In the genomic region with DNA sequence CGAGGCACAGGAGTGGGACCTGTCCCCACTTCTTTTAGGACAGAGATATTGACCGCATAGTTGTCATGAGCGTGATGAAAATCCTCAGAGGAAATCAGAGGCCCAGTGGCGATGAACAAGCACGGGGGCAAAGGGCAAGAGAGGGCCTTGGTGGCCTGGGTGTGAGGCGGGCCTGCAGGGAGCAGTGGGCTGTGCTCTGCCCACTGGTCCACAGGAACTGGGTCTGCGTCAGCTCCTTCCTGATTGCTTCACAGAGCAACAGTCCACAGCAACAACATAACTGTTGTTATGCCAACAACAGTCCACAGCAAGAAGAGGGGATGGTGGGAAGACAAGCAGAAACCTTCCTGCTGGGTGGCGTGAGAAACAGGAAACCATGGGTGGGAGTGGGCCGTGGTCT, we compare ENCODE assay signal across 12 cellular contexts.
DNase-seq lines count a peak whose midpoint lies in the region; ATAC-seq and TF ChIP-seq lines count a peak whose summit lies in the region.
"Had no signal": no experiment of that assay in that cellular context is flagged by ENCODE, and none has a peak within 500 bp of the region (broad histone marks: within the 10 kb centered on the region; RNA-seq: fewer than 3 reads in every experiment).

No MANE protein-coding gene starts in this region.

- H3K9me3 Mint-ChIP-seq in activated T-cell treated with anti-CD3 and anti-CD28 coated beads, Interleukin-2, amount 50 U/mL, for 72 hours: no peaks in the 10 kb centered on the region
- peaks cover 0 to 8% of the 10 kb centered on the region in 2 donors for H3K9me3 Mint-ChIP-seq in stimulated activated naive CD8-positive, alpha-beta T cell treated with anti-CD3 and anti-CD28 coated beads, Interleukin-15, amount 100 ng/mL, for 72 hours

- peak overlapping the region; percentile 28 for H3K27ac Mint-ChIP-seq in activated T-cell treated with anti-CD3 and anti-CD28 coated beads, Interleukin-2, amount 50 U/mL, for 72 hours
- peak overlapping the region; percentile 68 to 92 for H3K27ac Mint-ChIP-seq in stimulated activated naive CD8-positive, alpha-beta T cell treated with anti-CD3 and anti-CD28 coated beads, Interleukin-15, amount 100 ng/mL, for 72 hours

- no peaks in the 10 kb centered on the region for H3K27me3 ChIP-seq in brain microvascular endothelial cell (replicated peaks)
- no peaks in the 10 kb centered on the region for H3K27me3 ChIP-seq in left lung

- H3K9me3 ChIP-seq in left lung: no peaks in the 10 kb centered on the region

- H3K4me1 ChIP-seq in left lung: peaks cover 0 to 26% of the 10 kb centered on the region in 2 donors

- no peaks in the 10 kb centered on the region for H3K27me3 Mint-ChIP-seq in activated T-cell treated with anti-CD3 and anti-CD28 coated beads, Interleukin-2, amount 50 U/mL, for 72 hours (ENCODE audit: low read depth)
- no peaks in the 10 kb centered on the region for H3K27me3 Mint-ChIP-seq in stimulated activated naive CD8-positive, alpha-beta T cell treated with anti-CD3 and anti-CD28 coated beads, Interleukin-15, amount 100 ng/mL, for 72 hours

- no peak overlapping the region for H3K4me3 Mint-ChIP-seq in activated T-cell treated with anti-CD3 and anti-CD28 coated beads, Interleukin-2, amount 50 U/mL, for 72 hours
- no peak overlapping the region for H3K4me3 Mint-ChIP-seq in stimulated activated naive CD8-positive, alpha-beta T cell treated with anti-CD3 and anti-CD28 coated beads, Interleukin-15, amount 100 ng/mL, for 72 hours

- H3K36me3 ChIP-seq in brain microvascular endothelial cell (replicated peaks) (peaks cover 2% of the 10 kb centered on the region), left lung (peaks cover 0 to 36% of the 10 kb centered on the region in 2 donors)

- H3K27ac ChIP-seq in brain microvascular endothelial cell (peak overlapping the region; percentile 96), left lung (peak overlapping the region in 1 of 2 donors; percentile 63)

- TF ChIP-seq CTCF in brain microvascular endothelial cell (IDR thresholded peaks at IDR 0.05; ENCODE audit: low read depth, low read length, missing control alignments) (no peak), left lung (IDR thresholded peaks at IDR 0.05) (no peak)

- intact Hi-C loops in left lung (cut with DNase I): no loop called here

- H3K36me3 Mint-ChIP-seq in activated T-cell treated with anti-CD3 and anti-CD28 coated beads, Interleukin-2, amount 50 U/mL, for 72 hours (ENCODE audit: insufficient read depth in 2 of 2): peaks cover 0 to 1% of the 10 kb centered on the region in 2 donors

- no peak for ATAC-seq in activated T-cell treated with anti-CD3 and anti-CD28 coated beads, Interleukin-2, amount 50 U/mL, for 72 hours (replicated peaks in 1 of 2)
- ATAC-seq in left lung: peak; percentile 59
- no peak for ATAC-seq in stimulated activated naive CD8-positive, alpha-beta T cell treated with anti-CD3 and anti-CD28 coated beads, Interleukin-15, amount 100 ng/mL, for 72 hours

- no peak for DNase-seq in activated T-cell treated with anti-CD3 and anti-CD28 coated beads, Interleukin-2, amount 50 U/mL, for 72 hours
- no peak for DNase-seq in activated T-cell treated with anti-CD3 and anti-CD28 coated beads, Interleukin-2, amount 50 U/mL, for 48 hours
- DNase-seq in brain microvascular endothelial cell: peak; percentile 88
- peak in 1 of 2 donors; percentile 57 for DNase-seq in left lung
- no peak for DNase-seq in stimulated activated naive CD8-positive, alpha-beta T cell treated with anti-CD3 and anti-CD28 coated beads, Interleukin-15, amount 100 ng/mL, for 72 hours
- no peak for DNase-seq in activated CD8-positive, alpha-beta memory T cell treated with anti-CD3 and anti-CD28 coated beads, Interleukin-2, amount 50 U/mL, for 48 hours
- no peak for DNase-seq in glomerular visceral epithelial cell (ENCODE audit: extremely low spot score)
- DNase-seq in KG1 (lab: John Stamatoyannopoulos, UW): no peak
- DNase-seq: activated naive CD4-positive, alpha-beta T cell treated with Interleukin-2 at 50 U/mL for 16 hours; GF-D8; KBM-7; RPMI8226 had no signal

- H3K4me3 ChIP-seq in brain microvascular endothelial cell (ENCODE audit: low read depth, low read length) (no peak overlapping the region), left lung (no peak overlapping the region)

- in situ Hi-C loops in brain microvascular endothelial cell (cut with HindIII; ENCODE audit: low pct_ligation_motif_present, low sequenced_read_pairs): no loop called here

- H3K4me1 Mint-ChIP-seq in activated T-cell treated with anti-CD3 and anti-CD28 coated beads, Interleukin-2, amount 50 U/mL, for 72 hours (ENCODE audit: low read depth): no peaks in the 10 kb centered on the region
- H3K4me1 Mint-ChIP-seq in stimulated activated naive CD8-positive, alpha-beta T cell treated with anti-CD3 and anti-CD28 coated beads, Interleukin-15, amount 100 ng/mL, for 72 hours: no peaks in the 10 kb centered on the region
